ENCODE assay signal across 1 cellular context in the genomic region with DNA sequence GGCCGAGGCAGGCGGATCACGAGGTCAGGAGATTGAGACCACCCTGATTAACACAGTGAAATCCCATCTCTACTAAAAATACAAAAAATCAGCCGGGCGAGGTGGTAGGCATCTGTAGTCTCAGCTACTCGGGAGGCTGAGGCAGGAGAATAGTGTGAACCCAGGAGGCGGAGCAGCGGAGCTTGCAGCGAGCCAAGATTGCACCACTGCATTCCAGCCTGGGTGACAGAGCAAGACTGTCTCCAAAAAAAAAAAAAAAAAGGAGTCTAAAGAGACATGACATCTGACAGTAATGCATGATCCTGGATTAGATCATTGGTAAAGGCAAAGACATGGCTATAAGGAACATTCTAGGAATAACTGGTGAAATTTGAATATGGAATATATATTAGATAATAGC. TPM values are rescaled to one million over a fixed set of nuclear protein-coding genes. Genes with fewer than 3 reads are reported as not detected.
"Had no signal": no experiment of that assay in that cellular context is flagged by ENCODE, and none has a peak within 500 bp of the region (broad histone marks: within the 10 kb centered on the region; RNA-seq: fewer than 3 reads in every experiment).

No MANE protein-coding gene starts in this region.

RNA-seq across cellular contexts. Expression of gene LRRN3, which starts 18.3 kb away (rescaled TPM):
- total RNA-seq: epithelial cell of proximal tubule had no signal
